Comparison of ENCODE assay signal across 1 cellular context in the genomic region with DNA sequence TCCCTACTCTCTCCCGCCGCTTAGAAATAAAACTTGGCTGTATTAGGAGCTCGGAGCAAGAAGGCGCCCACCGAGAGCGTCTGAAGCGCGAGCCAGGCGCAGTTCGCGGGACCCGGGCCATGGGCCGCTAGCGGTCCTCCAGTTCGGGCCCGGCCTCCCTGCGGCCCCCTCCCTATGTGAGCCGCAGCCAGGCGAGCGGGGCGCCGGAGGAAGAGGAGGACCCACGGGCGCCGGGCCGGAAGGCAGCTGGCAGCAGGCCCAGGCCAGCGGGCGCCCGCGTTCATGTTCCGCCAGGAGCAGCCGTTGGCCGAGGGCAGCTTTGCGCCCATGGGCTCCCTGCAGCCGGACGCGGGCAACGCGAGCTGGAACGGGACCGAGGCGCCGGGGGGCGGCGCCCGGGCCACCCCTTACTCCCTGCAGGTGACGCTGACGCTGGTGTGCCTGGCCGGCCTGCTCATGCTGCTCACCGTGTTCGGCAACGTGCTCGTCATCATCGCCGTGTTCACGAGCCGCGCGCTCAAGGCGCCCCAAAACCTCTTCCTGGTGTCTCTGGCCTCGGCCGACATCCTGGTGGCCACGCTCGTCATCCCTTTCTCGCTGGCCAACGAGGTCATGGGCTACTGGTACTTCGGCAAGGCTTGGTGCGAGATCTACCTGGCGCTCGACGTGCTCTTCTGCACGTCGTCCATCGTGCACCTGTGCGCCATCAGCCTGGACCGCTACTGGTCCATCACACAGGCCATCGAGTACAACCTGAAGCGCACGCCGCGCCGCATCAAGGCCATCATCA.
TF ChIP-seq lines count a peak whose summit lies in the region.

No MANE protein-coding gene starts in this region.

TF ChIP-seq in SK-N-SH, 30 proteins besides CTCF, POLR2A, EP300 and RAD21 (continued from another document):
- TF ChIP-seq, protein P1, sequence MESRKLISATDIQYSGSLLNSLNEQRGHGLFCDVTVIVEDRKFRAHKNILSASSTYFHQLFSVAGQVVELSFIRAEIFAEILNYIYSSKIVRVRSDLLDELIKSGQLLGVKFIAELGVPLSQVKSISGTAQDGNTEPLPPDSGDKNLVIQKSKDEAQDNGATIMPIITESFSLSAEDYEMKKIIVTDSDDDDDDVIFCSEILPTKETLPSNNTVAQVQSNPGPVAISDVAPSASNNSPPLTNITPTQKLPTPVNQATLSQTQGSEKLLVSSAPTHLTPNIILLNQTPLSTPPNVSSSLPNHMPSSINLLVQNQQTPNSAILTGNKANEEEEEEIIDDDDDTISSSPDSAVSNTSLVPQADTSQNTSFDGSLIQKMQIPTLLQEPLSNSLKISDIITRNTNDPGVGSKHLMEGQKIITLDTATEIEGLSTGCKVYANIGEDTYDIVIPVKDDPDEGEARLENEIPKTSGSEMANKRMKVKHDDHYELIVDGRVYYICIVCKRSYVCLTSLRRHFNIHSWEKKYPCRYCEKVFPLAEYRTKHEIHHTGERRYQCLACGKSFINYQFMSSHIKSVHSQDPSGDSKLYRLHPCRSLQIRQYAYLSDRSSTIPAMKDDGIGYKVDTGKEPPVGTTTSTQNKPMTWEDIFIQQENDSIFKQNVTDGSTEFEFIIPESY (IDR thresholded peaks at IDR 0.05; ENCODE audit: borderline replicate concordance, low read depth), result no peak
- TF ChIP-seq RCOR1 (IDR thresholded peaks at IDR 0.05; ENCODE audit: low read length) (no peak), FOXM1 (IDR thresholded peaks at IDR 0.05; ENCODE audit: low read depth) (no peak), TEAD4 (IDR thresholded peaks at IDR 0.05; ENCODE audit: borderline replicate concordance, insufficient read depth) (no peak), GATA2 (CRISPR knock-in tag; IDR thresholded peaks at IDR 0.05) (no peak), SIN3A (IDR thresholded peaks at IDR 0.05; ENCODE audit: borderline replicate concordance, low read depth, low read length) (no peak), TAF1 (IDR thresholded peaks at IDR 0.05; ENCODE audit: borderline replicate concordance, low read depth, low read length) (no peak), NFIC (IDR thresholded peaks at IDR 0.05; ENCODE audit: borderline replicate concordance) (no peak)
- TF ChIP-seq, protein P2, sequence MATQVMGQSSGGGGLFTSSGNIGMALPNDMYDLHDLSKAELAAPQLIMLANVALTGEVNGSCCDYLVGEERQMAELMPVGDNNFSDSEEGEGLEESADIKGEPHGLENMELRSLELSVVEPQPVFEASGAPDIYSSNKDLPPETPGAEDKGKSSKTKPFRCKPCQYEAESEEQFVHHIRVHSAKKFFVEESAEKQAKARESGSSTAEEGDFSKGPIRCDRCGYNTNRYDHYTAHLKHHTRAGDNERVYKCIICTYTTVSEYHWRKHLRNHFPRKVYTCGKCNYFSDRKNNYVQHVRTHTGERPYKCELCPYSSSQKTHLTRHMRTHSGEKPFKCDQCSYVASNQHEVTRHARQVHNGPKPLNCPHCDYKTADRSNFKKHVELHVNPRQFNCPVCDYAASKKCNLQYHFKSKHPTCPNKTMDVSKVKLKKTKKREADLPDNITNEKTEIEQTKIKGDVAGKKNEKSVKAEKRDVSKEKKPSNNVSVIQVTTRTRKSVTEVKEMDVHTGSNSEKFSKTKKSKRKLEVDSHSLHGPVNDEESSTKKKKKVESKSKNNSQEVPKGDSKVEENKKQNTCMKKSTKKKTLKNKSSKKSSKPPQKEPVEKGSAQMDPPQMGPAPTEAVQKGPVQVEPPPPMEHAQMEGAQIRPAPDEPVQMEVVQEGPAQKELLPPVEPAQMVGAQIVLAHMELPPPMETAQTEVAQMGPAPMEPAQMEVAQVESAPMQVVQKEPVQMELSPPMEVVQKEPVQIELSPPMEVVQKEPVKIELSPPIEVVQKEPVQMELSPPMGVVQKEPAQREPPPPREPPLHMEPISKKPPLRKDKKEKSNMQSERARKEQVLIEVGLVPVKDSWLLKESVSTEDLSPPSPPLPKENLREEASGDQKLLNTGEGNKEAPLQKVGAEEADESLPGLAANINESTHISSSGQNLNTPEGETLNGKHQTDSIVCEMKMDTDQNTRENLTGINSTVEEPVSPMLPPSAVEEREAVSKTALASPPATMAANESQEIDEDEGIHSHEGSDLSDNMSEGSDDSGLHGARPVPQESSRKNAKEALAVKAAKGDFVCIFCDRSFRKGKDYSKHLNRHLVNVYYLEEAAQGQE (IDR thresholded peaks at IDR 0.05; ENCODE audit: low read depth, low read length), result no peak
